In genomic region chr7:155998328-155998691, GRCh38 we compare ENCODE assay signal across 14 cellular contexts.
DNase-seq lines count a peak whose midpoint lies in the region; ATAC-seq and TF ChIP-seq lines count a peak whose summit lies in the region.
"Had no signal": no experiment of that assay in that cellular context is flagged by ENCODE, and none has a peak within 500 bp of the region (broad histone marks: within the 10 kb centered on the region; RNA-seq: fewer than 3 reads in every experiment).

No MANE protein-coding gene starts in this region.

- no peaks in the 10 kb centered on the region for H3K9me3 Mint-ChIP-seq in activated T-cell treated with anti-CD3 and anti-CD28 coated beads, Interleukin-2, amount 50 U/mL, for 72 hours
- no peaks in the 10 kb centered on the region for H3K9me3 Mint-ChIP-seq in naive thymus-derived CD8-positive, alpha-beta T cell

- H3K27ac ChIP-seq in BLaER1 (no peak overlapping the region), foreskin keratinocyte (no peak overlapping the region)
- H3K27ac ChIP-seq: gastrocnemius medialis, vagina had no signal

- no peak overlapping the region for H3K27ac Mint-ChIP-seq in activated T-cell treated with anti-CD3 and anti-CD28 coated beads, Interleukin-2, amount 50 U/mL, for 72 hours
- peak overlapping the region in 5 of 10 donors; percentile 32 to 89 (median 55) for H3K27ac Mint-ChIP-seq in naive thymus-derived CD8-positive, alpha-beta T cell

- peaks cover 35% of the 10 kb centered on the region for H3K27me3 Mint-ChIP-seq in activated T-cell treated with anti-CD3 and anti-CD28 coated beads, Interleukin-2, amount 50 U/mL, for 72 hours (ENCODE audit: low read depth)
- H3K27me3 Mint-ChIP-seq in naive thymus-derived CD8-positive, alpha-beta T cell, result peaks cover 0 to 3% (median 0%) of the 10 kb centered on the region in 5 donors

- H3K36me3 Mint-ChIP-seq in activated T-cell treated with anti-CD3 and anti-CD28 coated beads, Interleukin-2, amount 50 U/mL, for 72 hours (ENCODE audit: insufficient read depth in 2 of 2), result no peaks in the 10 kb centered on the region
- H3K36me3 Mint-ChIP-seq in naive thymus-derived CD8-positive, alpha-beta T cell, result no peaks in the 10 kb centered on the region

- H3K36me3 ChIP-seq in BLaER1, result no peaks in the 10 kb centered on the region
- H3K36me3 ChIP-seq in H7 (replicated peaks; ENCODE audit: control insufficient read depth, insufficient read depth, low read length), result no peaks in the 10 kb centered on the region
- H3K36me3 ChIP-seq: gastrocnemius medialis, vagina had no signal

- H4K20me1 ChIP-seq in BLaER1, result no peaks in the 10 kb centered on the region

- H3K4me1 ChIP-seq in BLaER1, result peaks cover 100% of the 10 kb centered on the region
- no peaks in the 10 kb centered on the region for H3K4me1 ChIP-seq in foreskin keratinocyte
- H3K4me1 ChIP-seq: gastrocnemius medialis had no signal

- no peak for TF ChIP-seq POLR2A in GM18505 (IDR thresholded peaks at IDR 0.05; ENCODE audit: borderline replicate concordance, extremely low read depth, insufficient read depth, insufficient read length)

- H3K9me3 ChIP-seq in BLaER1, result no peaks in the 10 kb centered on the region
- H3K9me3 ChIP-seq: gastrocnemius medialis, vagina had no signal

- H3K4me3 ChIP-seq in BLaER1 (peak overlapping the region; percentile 55), H7 (ENCODE audit: insufficient read depth, low read depth, low read length) (no peak overlapping the region)
- H3K4me3 ChIP-seq: gastrocnemius medialis, lung, vagina had no signal

- no peak for TF ChIP-seq CTCF in foreskin keratinocyte (conservative IDR thresholded peaks at IDR 0.05)

- peak overlapping the region; percentile 95 for H3K4me2 ChIP-seq in BLaER1

- H3K4me3 Mint-ChIP-seq in activated T-cell treated with anti-CD3 and anti-CD28 coated beads, Interleukin-2, amount 50 U/mL, for 72 hours, result peak overlapping the region; percentile 49 to 68
- H3K4me3 Mint-ChIP-seq in naive thymus-derived CD8-positive, alpha-beta T cell, result peak overlapping the region; percentile 61 to 85 (median 76)

- peak overlapping the region; percentile 20; the same call in 1 of the 2 replicates for H3K9ac ChIP-seq in BLaER1

- peaks cover 74% of the 10 kb centered on the region for H3K4me1 Mint-ChIP-seq in activated T-cell treated with anti-CD3 and anti-CD28 coated beads, Interleukin-2, amount 50 U/mL, for 72 hours (ENCODE audit: low read depth)
- peaks cover 36 to 75% (median 65%) of the 10 kb centered on the region in 4 donors for H3K4me1 Mint-ChIP-seq in naive thymus-derived CD8-positive, alpha-beta T cell

- 0 out of 2 replicates have a peak, but pooled peaks cover 3% of the 10 kb centered on the region for H3K27me3 ChIP-seq in BLaER1
- H3K27me3 ChIP-seq in H7 (ENCODE audit: control insufficient read depth, insufficient read depth, low read length), result no peaks in the 10 kb centered on the region
- peaks cover 10% of the 10 kb centered on the region for H3K27me3 ChIP-seq in foreskin keratinocyte
- H3K27me3 ChIP-seq: gastrocnemius medialis, vagina had no signal

- POLR2A ChIA-PET in naive thymus-derived CD8-positive, alpha-beta T cell (lab: Charles Lee), result interaction anchor here (1.1 kb wide), 1 partner anchor 10 kb away, joined by 3 read pairs; no protein-coding TSS in a partner anchor

- DNase-seq in H7 (peak; percentile 59), foreskin keratinocyte (no peak), HK-2 (ENCODE audit: unreplicated experiment) (no peak)
- DNase-seq in activated T-cell treated with anti-CD3 and anti-CD28 coated beads, Interleukin-2, amount 50 U/mL, for 72 hours, result peak; percentile 37 to 50
- DNase-seq in naive thymus-derived CD8-positive, alpha-beta T cell, result peak in 4 of 10 donors; percentile 17 to 35 (median 22)
- DNase-seq: activated CD4-positive, CD25-positive, alpha-beta regulatory T cell; gastrocnemius medialis; GOT3 had no signal

- peak; percentile 37 to 44 for ATAC-seq in activated T-cell treated with anti-CD3 and anti-CD28 coated beads, Interleukin-2, amount 50 U/mL, for 72 hours (replicated peaks in 1 of 2)
- peak; percentile 17 to 39 for ATAC-seq in naive thymus-derived CD8-positive, alpha-beta T cell
- no peak for ATAC-seq in foreskin keratinocyte
- ATAC-seq in GM18505 (IDR thresholded peaks at IDR 0.05; ENCODE audit: unreplicated experiment), result no peak
- ATAC-seq in HG02763 (IDR thresholded peaks at IDR 0.05; ENCODE audit: unreplicated experiment), result no peak
- ATAC-seq: gastrocnemius medialis, right cardiac atrium had no signal

Comparison
In these comparisons a context has a peak if more than half of its experiments do, and no peak if none do; other contexts are left out.
1. DNase-seq: peak in H7 (single experiment) and activated T-cell treated with anti-CD3 and anti-CD28 coated beads, Interleukin-2, amount 50 U/mL, for 72 hours (2 of 2); none in foreskin keratinocyte (0 of 2) and HK-2 (single experiment).
2. ATAC-seq: peak in activated T-cell treated with anti-CD3 and anti-CD28 coated beads, Interleukin-2, amount 50 U/mL, for 72 hours (2 of 2) and naive thymus-derived CD8-positive, alpha-beta T cell (2 of 2); none in foreskin keratinocyte (single experiment), GM18505 (single experiment) and HG02763 (single experiment).